1 cellular context compared by ENCODE assay signal in genomic region chr4:175772170-175772685, GRCh38.
TF ChIP-seq lines count a peak whose summit lies in the region.

No MANE protein-coding gene starts in this region.

TF ChIP-seq in GM23338, 12 proteins besides CTCF, POLR2A, EP300 and RAD21 (continued from another document):
- TF ChIP-seq ZNF462 (CRISPR knock-in tag; IDR thresholded peaks at IDR 0.05): no peak
- no peak for TF ChIP-seq ZNF331 (CRISPR knock-in tag; IDR thresholded peaks at IDR 0.05; ENCODE audit: low read depth)
- no peak for TF ChIP-seq STAT1 (IDR thresholded peaks at IDR 0.05; ENCODE audit: unreplicated experiment)
